Comparison of ENCODE assay signal across 24 cellular contexts in the genomic region with DNA sequence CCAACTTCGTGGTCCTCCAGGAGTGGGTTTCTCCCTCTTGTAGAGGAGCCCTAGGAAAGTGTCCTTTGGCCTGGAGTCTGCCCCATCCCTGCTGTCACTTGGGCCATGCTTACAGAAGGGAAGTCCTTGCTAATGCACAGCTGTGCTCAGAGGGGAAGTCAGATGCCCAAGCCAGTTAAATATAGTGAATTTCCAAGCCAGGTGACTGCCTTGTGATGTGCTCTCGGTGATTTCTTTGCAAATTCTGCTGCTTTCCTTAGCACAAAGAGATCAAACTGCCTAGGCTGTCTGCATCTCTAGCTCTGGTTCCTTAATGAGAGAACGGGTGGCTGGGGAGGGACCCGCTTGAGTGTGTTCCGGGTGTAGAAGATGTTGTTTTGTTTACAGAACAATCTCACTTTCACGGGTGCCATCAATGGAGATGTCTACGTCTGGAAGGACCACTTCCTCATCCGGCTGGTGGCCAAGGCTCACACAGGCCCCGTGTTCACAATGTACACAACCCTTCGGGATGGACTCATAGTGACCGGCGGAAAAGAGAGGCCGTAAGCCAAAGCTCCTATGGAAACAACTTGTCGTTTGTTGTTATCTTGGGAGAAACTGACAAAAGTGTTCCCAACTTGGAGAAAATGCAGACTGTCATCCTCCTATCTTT.
DNase-seq lines count a peak whose midpoint lies in the region; ATAC-seq, FAIRE-seq and TF ChIP-seq lines count a peak whose summit lies in the region.
"Had no signal": no experiment of that assay in that cellular context is flagged by ENCODE, and none has a peak within 500 bp of the region (broad histone marks: within the 10 kb centered on the region; RNA-seq: fewer than 3 reads in every experiment).

No MANE protein-coding gene starts in this region.

- POLR2A ChIA-PET in Panc1 (lab: Charles Lee): no interaction called here

- no peaks in the 10 kb centered on the region for H3K27me3 Mint-ChIP-seq in stimulated activated memory B cell treated with anti-CD40 and anti-IgM and Interleukin-4, amounts not matched to agents 10 μg/mL and 1 μg/mL and 100 μg/mL, for 72 hours
- no peaks in the 10 kb centered on the region for H3K27me3 Mint-ChIP-seq in activated naive CD8-positive, alpha-beta T cell treated with anti-CD3 and anti-CD28 coated beads, Interleukin-2, amount 50 U/mL, for 24 hours
- H3K27me3 Mint-ChIP-seq: B cell; CD4-positive, alpha-beta memory T cell had no signal

- peak overlapping the region; percentile 85 for H3K27ac ChIP-seq in Panc1 (ENCODE audit: low read length)
- H3K27ac ChIP-seq: PC-9, SJSA1 had no signal

- no peak for TF ChIP-seq CTCF in Panc1 (IDR thresholded peaks at IDR 0.05)

- no peak for TF ChIP-seq POLR2A in GM12891 (IDR thresholded peaks at IDR 0.05; ENCODE audit: low read depth, low read length)

- in situ Hi-C loops in Panc1 (cut with HindIII; ENCODE audit: low pct_unique_long_range_greater_than_20kb, low sequenced_read_pairs): no loop called here

- no peak overlapping the region for H3K4me3 ChIP-seq in Panc1 (ENCODE audit: low read depth in 2 of 2, low read length in 2 of 2)
- H3K4me3 ChIP-seq: GM12878, PC-9, SJSA1 had no signal

- peaks cover 20% of the 10 kb centered on the region for H3K36me3 Mint-ChIP-seq in stimulated activated memory B cell treated with anti-CD40 and anti-IgM and Interleukin-4, amounts not matched to agents 10 μg/mL and 1 μg/mL and 100 μg/mL, for 72 hours
- no peaks in the 10 kb centered on the region for H3K36me3 Mint-ChIP-seq in activated naive CD8-positive, alpha-beta T cell treated with anti-CD3 and anti-CD28 coated beads, Interleukin-2, amount 50 U/mL, for 24 hours (ENCODE audit: low read depth)
- H3K36me3 Mint-ChIP-seq: CD4-positive, alpha-beta memory T cell had no signal

- ATAC-seq in Panc1: no peak
- no peak for ATAC-seq in stimulated activated memory B cell treated with anti-CD40 and anti-IgM and Interleukin-4, amounts not matched to agents 10 μg/mL and 1 μg/mL and 100 μg/mL, for 72 hours
- no peak for ATAC-seq in GM21447 (IDR thresholded peaks at IDR 0.05; ENCODE audit: unreplicated experiment)
- ATAC-seq in activated naive CD8-positive, alpha-beta T cell treated with anti-CD3 and anti-CD28 coated beads, Interleukin-2, amount 50 U/mL, for 24 hours: no peak
- ATAC-seq: GM12878 had no signal

- FAIRE-seq in GM12891 (lab: Jason Lieb, UNC): no peak
- FAIRE-seq: G401.6, GM12878, H54 had no signal

- peaks cover 46% of the 10 kb centered on the region for H3K4me1 ChIP-seq in Panc1 (ENCODE audit: control insufficient read depth, insufficient read depth, low read length)
- H3K4me1 ChIP-seq: SJSA1 had no signal

- H3K27me3 ChIP-seq in Panc1 (ENCODE audit: control insufficient read depth, insufficient read depth, low read length): no peaks in the 10 kb centered on the region
- H3K27me3 ChIP-seq: SJSA1 had no signal

- H3K36me3 ChIP-seq in Panc1 (ENCODE audit: control insufficient read depth, insufficient read depth, low read length): no peaks in the 10 kb centered on the region
- H3K36me3 ChIP-seq: SJSA1 had no signal

- no peaks in the 10 kb centered on the region for H3K9me3 Mint-ChIP-seq in stimulated activated memory B cell treated with anti-CD40 and anti-IgM and Interleukin-4, amounts not matched to agents 10 μg/mL and 1 μg/mL and 100 μg/mL, for 72 hours
- no peaks in the 10 kb centered on the region for H3K9me3 Mint-ChIP-seq in activated naive CD8-positive, alpha-beta T cell treated with anti-CD3 and anti-CD28 coated beads, Interleukin-2, amount 50 U/mL, for 24 hours
- H3K9me3 Mint-ChIP-seq: CD4-positive, alpha-beta memory T cell had no signal

- intact Hi-C loops in Panc1 (cut with micrococcal nuclease; ENCODE audit: unreplicated experiment): no loop called here

- CTCF ChIA-PET in Panc1 (lab: Charles Lee): no interaction called here

- BruUV-seq in Panc1 (replicated peaks; lab: Mats Ljungman, UMichigan): no TSS peak

- no peaks in the 10 kb centered on the region for H3K9me3 ChIP-seq in Panc1 (ENCODE audit: control insufficient read depth, insufficient read depth, low read depth, low read length)
- H3K9me3 ChIP-seq: SJSA1 had no signal

- no peak overlapping the region for H3K4me3 Mint-ChIP-seq in stimulated activated memory B cell treated with anti-CD40 and anti-IgM and Interleukin-4, amounts not matched to agents 10 μg/mL and 1 μg/mL and 100 μg/mL, for 72 hours
- no peak overlapping the region for H3K4me3 Mint-ChIP-seq in activated naive CD8-positive, alpha-beta T cell treated with anti-CD3 and anti-CD28 coated beads, Interleukin-2, amount 50 U/mL, for 24 hours
- H3K4me3 Mint-ChIP-seq: B cell; CD4-positive, alpha-beta memory T cell had no signal

- peaks cover 7% of the 10 kb centered on the region for H3K4me1 Mint-ChIP-seq in stimulated activated memory B cell treated with anti-CD40 and anti-IgM and Interleukin-4, amounts not matched to agents 10 μg/mL and 1 μg/mL and 100 μg/mL, for 72 hours
- no peaks in the 10 kb centered on the region for H3K4me1 Mint-ChIP-seq in activated naive CD8-positive, alpha-beta T cell treated with anti-CD3 and anti-CD28 coated beads, Interleukin-2, amount 50 U/mL, for 24 hours
- H3K4me1 Mint-ChIP-seq: B cell had no signal

- peak overlapping the region; percentile 41 for H3K27ac Mint-ChIP-seq in stimulated activated memory B cell treated with anti-CD40 and anti-IgM and Interleukin-4, amounts not matched to agents 10 μg/mL and 1 μg/mL and 100 μg/mL, for 72 hours
- no peak overlapping the region for H3K27ac Mint-ChIP-seq in activated naive CD8-positive, alpha-beta T cell treated with anti-CD3 and anti-CD28 coated beads, Interleukin-2, amount 50 U/mL, for 24 hours
- H3K27ac Mint-ChIP-seq: B cell had no signal

- DNase-seq in GM12891 (ENCODE audit: insufficient read length, low spot score): no peak
- no peak for DNase-seq in Panc1 (ENCODE audit: low read depth, low spot score)
- DNase-seq in medulla oblongata (ENCODE audit: extremely low spot score): peak; percentile 62
- no peak for DNase-seq in DMS53 treated with DMSO at 0.1 percent for 48 hours (lab: John Stamatoyannopoulos, UW; ENCODE audit: unreplicated experiment)
- DNase-seq in activated naive CD8-positive, alpha-beta T cell treated with anti-CD3 and anti-CD28 coated beads, Interleukin-2, amount 50 U/mL, for 24 hours: no peak
- DNase-seq: ACHN; Calu3; CD4-positive, alpha-beta memory T cell; DND-41; Kasumi-1; NCI-H1436; NCI-H2029; NCI-H2171; NCI-H446; NCI-H69; NK-92 treated with Interleukin-12 subunit alpha and Interleukin-12 subunit beta, amount 100 ng/mL, for 24 hours; PC-9 had no signal

TF ChIP-seq in GM12891, 5 proteins besides CTCF, POLR2A, EP300 and RAD21:
- TF ChIP-seq PAX5 (IDR thresholded peaks at IDR 0.05; ENCODE audit: insufficient read depth, low read length, severe bottlenecking) (no peak), SPI1 (IDR thresholded peaks at IDR 0.05; ENCODE audit: low read depth, low read length) (peak; percentile 54)
TF ChIP-seq in GM12891: peak in this region for 1.
